In the genomic region with DNA sequence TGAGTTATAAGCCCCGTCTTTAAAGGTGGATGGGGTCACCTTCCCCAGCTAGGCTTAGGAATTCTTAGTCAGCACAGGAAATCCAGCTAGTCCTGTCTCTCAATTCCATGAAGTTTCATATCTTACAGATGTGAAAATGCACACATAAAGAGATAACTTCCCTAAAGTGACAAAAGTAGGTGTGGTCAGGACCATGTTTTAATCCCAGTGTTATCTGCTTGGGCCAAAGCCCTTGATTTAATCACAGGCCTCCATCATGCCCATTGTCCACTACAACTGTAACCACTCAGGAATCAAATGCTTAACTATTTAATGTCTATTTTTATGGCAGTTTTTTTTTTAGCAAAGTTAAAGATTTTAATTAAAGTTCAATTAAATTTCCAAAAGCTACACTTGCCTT, we compare ENCODE assay signal across 19 cellular contexts.
"Had no signal": no experiment of that assay in that cellular context is flagged by ENCODE, and none has a peak within 500 bp of the region (broad histone marks: within the 10 kb centered on the region; RNA-seq: fewer than 3 reads in every experiment).

No MANE protein-coding gene starts in this region.

- H3K4me3 Mint-ChIP-seq: natural killer cell treated with Interleukin-12 subunit alpha and Interleukin-12 subunit beta and Interleukin-15 and Interleukin-18, amount 100 ng/mL, for 72 hours; stimulated activated effector memory CD8-positive, alpha-beta T cell treated with anti-CD3 and anti-CD28 coated beads, Interleukin-12 subunit alpha, Interleukin-12 subunit beta, amount 100 ng/mL, for 72 hours; stimulated activated naive CD8-positive, alpha-beta T cell treated with anti-CD3 and anti-CD28 coated beads, Interleukin-15, Interleukin-2, amounts not matched to agents 100 ng/mL and 50 ng/mL, for 24 hours had no signal

- H3K4me1 ChIP-seq: esophagus muscularis mucosa, pancreas had no signal

- H3K36me3 ChIP-seq: esophagus muscularis mucosa, gastrocnemius medialis, pancreas, tibial artery had no signal

- H3K4me1 Mint-ChIP-seq: stimulated activated effector memory CD8-positive, alpha-beta T cell treated with anti-CD3 and anti-CD28 coated beads, Interleukin-12 subunit alpha, Interleukin-12 subunit beta, amount 100 ng/mL, for 72 hours had no signal

- H3K9me3 ChIP-seq: esophagus muscularis mucosa, gastrocnemius medialis, pancreas, tibial artery had no signal

- DNase-seq: cortex of kidney; dorsolateral prefrontal cortex; effector CD8-positive, alpha-beta T cell; gastrocnemius medialis; glutamatergic neuron; islet precursor cell; mammary epithelial cell; occipital lobe; pancreas; right cardiac atrium; stimulated activated CD4-positive, alpha-beta T cell treated with anti-CD3 and anti-CD28 coated beads, Interleukin-4, amount 100 ng/mL, for 1 hour; stimulated activated CD8-positive, alpha-beta memory T cell treated with anti-CD3 and anti-CD28 coated beads, Interleukin-4, amount 100 ng/mL, for 48 hours; tibial artery had no signal

- H3K27me3 ChIP-seq: dorsolateral prefrontal cortex, esophagus muscularis mucosa, gastrocnemius medialis, pancreas, tibial artery had no signal

- H3K9me3 Mint-ChIP-seq: natural killer cell treated with Interleukin-12 subunit alpha and Interleukin-12 subunit beta and Interleukin-15 and Interleukin-18, amount 100 ng/mL, for 72 hours; stimulated activated effector memory CD8-positive, alpha-beta T cell treated with anti-CD3 and anti-CD28 coated beads, Interleukin-12 subunit alpha, Interleukin-12 subunit beta, amount 100 ng/mL, for 72 hours; stimulated activated naive CD8-positive, alpha-beta T cell treated with anti-CD3 and anti-CD28 coated beads, Interleukin-15, Interleukin-2, amounts not matched to agents 100 ng/mL and 50 ng/mL, for 24 hours had no signal

- H3K27ac Mint-ChIP-seq: progenitor cell of endocrine pancreas; stimulated activated effector memory CD8-positive, alpha-beta T cell treated with anti-CD3 and anti-CD28 coated beads, Interleukin-12 subunit alpha, Interleukin-12 subunit beta, amount 100 ng/mL, for 72 hours; stimulated activated naive CD8-positive, alpha-beta T cell treated with anti-CD3 and anti-CD28 coated beads, Interleukin-15, Interleukin-2, amounts not matched to agents 100 ng/mL and 50 ng/mL, for 24 hours had no signal

- H3K4me3 ChIP-seq: dorsolateral prefrontal cortex, esophagus muscularis mucosa, gastrocnemius medialis, pancreas, tibial artery had no signal

- H3K27ac ChIP-seq: dorsolateral prefrontal cortex, esophagus muscularis mucosa, gastrocnemius medialis, pancreas, tibial artery had no signal

- H3K36me3 Mint-ChIP-seq: natural killer cell treated with Interleukin-12 subunit alpha and Interleukin-12 subunit beta and Interleukin-15 and Interleukin-18, amount 100 ng/mL, for 72 hours; stimulated activated effector memory CD8-positive, alpha-beta T cell treated with anti-CD3 and anti-CD28 coated beads, Interleukin-12 subunit alpha, Interleukin-12 subunit beta, amount 100 ng/mL, for 72 hours had no signal

- ATAC-seq: gastrocnemius medialis; left lobe of liver; natural killer cell treated with Interleukin-12 subunit alpha and Interleukin-12 subunit beta and Interleukin-15 and Interleukin-18, amount 100 ng/mL, for 72 hours; pancreas; right cardiac atrium; stimulated activated effector memory CD8-positive, alpha-beta T cell treated with anti-CD3 and anti-CD28 coated beads, Interleukin-12 subunit alpha, Interleukin-12 subunit beta, amount 100 ng/mL, for 72 hours had no signal

- H3K27me3 Mint-ChIP-seq: progenitor cell of endocrine pancreas; stimulated activated naive CD8-positive, alpha-beta T cell treated with anti-CD3 and anti-CD28 coated beads, Interleukin-15, Interleukin-2, amounts not matched to agents 100 ng/mL and 50 ng/mL, for 24 hours had no signal
